ENCODE assay signal across 20 cellular contexts in genomic region chr2:165876269-165876668, GRCh38.
A peak's percentile ranks its signal among the peaks of the same experiment; 100 is the strongest.
DNase-seq lines count a peak whose midpoint lies in the region; ATAC-seq and TF ChIP-seq lines count a peak whose summit lies in the region.
"Had no signal": no experiment of that assay in that cellular context is flagged by ENCODE, and none has a peak within 500 bp of the region (broad histone marks: within the 10 kb centered on the region; RNA-seq: fewer than 3 reads in every experiment).

No MANE protein-coding gene starts in this region.

- H3K9me3 ChIP-seq in CD4-positive, CD25-positive, alpha-beta regulatory T cell (ENCODE audit: control insufficient read depth in 2 of 2, low read length in 2 of 2), result no peaks in the 10 kb centered on the region
- H3K9me3 ChIP-seq in spleen, result no peaks in the 10 kb centered on the region
- H3K9me3 ChIP-seq: SJSA1, upper lobe of right lung had no signal

- no peak for TF ChIP-seq CTCF in spleen (IDR thresholded peaks at IDR 0.05 in 8 of 11, conservative IDR thresholded peaks at IDR 0.05 in 3 of 11)

- no peaks in the 10 kb centered on the region for H3K27me3 ChIP-seq in CD4-positive, CD25-positive, alpha-beta regulatory T cell (ENCODE audit: control insufficient read depth, insufficient read depth, low read length)
- no peaks in the 10 kb centered on the region for H3K27me3 ChIP-seq in spleen (replicated peaks in 1 of 7)
- H3K27me3 ChIP-seq: brain microvascular endothelial cell, SJSA1, upper lobe of right lung had no signal

- CTCF ChIA-PET in activated CD4-positive, alpha-beta T cell treated with anti-CD3 and anti-CD28 coated beads, Interleukin-2, amount 10 ng/mL, durations not matched to agents 7 days and 5 days (lab: Charles Lee), result no interaction called here

- POLR2A ChIA-PET in activated CD4-positive, alpha-beta T cell treated with anti-CD3 and anti-CD28 coated beads, Interleukin-2, amount 10 ng/mL, durations not matched to agents 7 days and 5 days (lab: Charles Lee), result no interaction called here

- no peak overlapping the region for H3K4me3 ChIP-seq in CD4-positive, CD25-positive, alpha-beta regulatory T cell (ENCODE audit: low read depth, low read length)
- H3K4me3 ChIP-seq in spleen, result no peak overlapping the region
- H3K4me3 ChIP-seq: lung, SJSA1, upper lobe of right lung had no signal

- intact Hi-C loops in activated CD4-positive, alpha-beta T cell treated with anti-CD3 and anti-CD28 coated beads, Interleukin-2, amount 10 ng/mL, durations not matched to agents 24 days and 14 days (cut with micrococcal nuclease), result loop anchor here (2.0 to 10.0 kb wide), 4 partner anchors 77 to 861 kb away; partner anchors contain the start of genes GALNT3, SCN1A and TTC21B
- intact Hi-C loops in spleen (cut with DNase I; ENCODE audit: low total_unique reads), result no loop called here

- no peak overlapping the region for H3K4me3 Mint-ChIP-seq in activated CD4-positive, alpha-beta T cell treated with anti-CD3 and anti-CD28 coated beads, Interleukin-2, amount 10 ng/mL, durations not matched to agents 24 days and 14 days
- no peak overlapping the region for H3K4me3 Mint-ChIP-seq in activated CD4-positive, alpha-beta T cell treated with anti-CD3 and anti-CD28 coated beads, Interleukin-2, amount 10 ng/mL, durations not matched to agents 7 days and 5 days
- no peak overlapping the region for H3K4me3 Mint-ChIP-seq in CD4-positive, CD25-positive, alpha-beta regulatory T cell
- H3K4me3 Mint-ChIP-seq in activated T-helper 17 cell treated with anti-CD3 and anti-CD28 coated beads, Interleukin-2, amount 50 U/mL, for 72 hours, result peak overlapping the region; percentile 46
- H3K4me3 Mint-ChIP-seq in natural killer cell treated with Interleukin-12 subunit alpha and Interleukin-12 subunit beta and Interleukin-15 and Interleukin-18, amount 100 ng/mL, for 72 hours, result peak overlapping the region; percentile 81
- H3K4me3 Mint-ChIP-seq: T-helper 1 cell treated with Interleukin-12 subunit alpha and Interleukin-12 subunit beta and Interleukin-4 antibody, amounts not matched to agents 30 μg/mL and 1 μg/mL, for 36 hours had no signal

- H3K27ac Mint-ChIP-seq in activated CD4-positive, alpha-beta T cell treated with anti-CD3 and anti-CD28 coated beads, Interleukin-2, amount 10 ng/mL, durations not matched to agents 24 days and 14 days, result peak overlapping the region; percentile 26
- H3K27ac Mint-ChIP-seq in activated CD4-positive, alpha-beta T cell treated with anti-CD3 and anti-CD28 coated beads, Interleukin-2, amount 10 ng/mL, durations not matched to agents 7 days and 5 days, result no peak overlapping the region
- peak overlapping the region; percentile 77 to 80 (median 78) for H3K27ac Mint-ChIP-seq in CD4-positive, CD25-positive, alpha-beta regulatory T cell
- H3K27ac Mint-ChIP-seq in activated T-helper 17 cell treated with anti-CD3 and anti-CD28 coated beads, Interleukin-2, amount 50 U/mL, for 72 hours, result peak overlapping the region; percentile 60
- H3K27ac Mint-ChIP-seq in natural killer cell treated with Interleukin-12 subunit alpha and Interleukin-12 subunit beta and Interleukin-15 and Interleukin-18, amount 100 ng/mL, for 72 hours, result peak overlapping the region; percentile 73 to 78

- H3K36me3 Mint-ChIP-seq in activated CD4-positive, alpha-beta T cell treated with anti-CD3 and anti-CD28 coated beads, Interleukin-2, amount 10 ng/mL, durations not matched to agents 24 days and 14 days (ENCODE audit: low read depth), result peaks cover 13% of the 10 kb centered on the region
- H3K36me3 Mint-ChIP-seq in activated CD4-positive, alpha-beta T cell treated with anti-CD3 and anti-CD28 coated beads, Interleukin-2, amount 10 ng/mL, durations not matched to agents 7 days and 5 days (ENCODE audit: low read depth), result peaks cover 10% of the 10 kb centered on the region
- peaks cover 16% of the 10 kb centered on the region for H3K36me3 Mint-ChIP-seq in CD4-positive, CD25-positive, alpha-beta regulatory T cell
- peaks cover 49% of the 10 kb centered on the region for H3K36me3 Mint-ChIP-seq in activated T-helper 17 cell treated with anti-CD3 and anti-CD28 coated beads, Interleukin-2, amount 50 U/mL, for 72 hours (ENCODE audit: low read depth)
- no peaks in the 10 kb centered on the region for H3K36me3 Mint-ChIP-seq in natural killer cell treated with Interleukin-12 subunit alpha and Interleukin-12 subunit beta and Interleukin-15 and Interleukin-18, amount 100 ng/mL, for 72 hours

- H3K27me3 Mint-ChIP-seq in activated CD4-positive, alpha-beta T cell treated with anti-CD3 and anti-CD28 coated beads, Interleukin-2, amount 10 ng/mL, durations not matched to agents 24 days and 14 days, result no peaks in the 10 kb centered on the region
- H3K27me3 Mint-ChIP-seq in activated CD4-positive, alpha-beta T cell treated with anti-CD3 and anti-CD28 coated beads, Interleukin-2, amount 10 ng/mL, durations not matched to agents 7 days and 5 days, result no peaks in the 10 kb centered on the region
- H3K27me3 Mint-ChIP-seq in CD4-positive, CD25-positive, alpha-beta regulatory T cell, result no peaks in the 10 kb centered on the region
- H3K27me3 Mint-ChIP-seq in activated T-helper 17 cell treated with anti-CD3 and anti-CD28 coated beads, Interleukin-2, amount 50 U/mL, for 72 hours, result no peaks in the 10 kb centered on the region
- no peaks in the 10 kb centered on the region for H3K27me3 Mint-ChIP-seq in natural killer cell treated with Interleukin-12 subunit alpha and Interleukin-12 subunit beta and Interleukin-15 and Interleukin-18, amount 100 ng/mL, for 72 hours

- no peaks in the 10 kb centered on the region for H3K9me3 Mint-ChIP-seq in activated CD4-positive, alpha-beta T cell treated with anti-CD3 and anti-CD28 coated beads, Interleukin-2, amount 10 ng/mL, durations not matched to agents 24 days and 14 days
- no peaks in the 10 kb centered on the region for H3K9me3 Mint-ChIP-seq in activated CD4-positive, alpha-beta T cell treated with anti-CD3 and anti-CD28 coated beads, Interleukin-2, amount 10 ng/mL, durations not matched to agents 7 days and 5 days
- no peaks in the 10 kb centered on the region for H3K9me3 Mint-ChIP-seq in CD4-positive, CD25-positive, alpha-beta regulatory T cell
- H3K9me3 Mint-ChIP-seq in activated T-helper 17 cell treated with anti-CD3 and anti-CD28 coated beads, Interleukin-2, amount 50 U/mL, for 72 hours, result no peaks in the 10 kb centered on the region
- no peaks in the 10 kb centered on the region for H3K9me3 Mint-ChIP-seq in natural killer cell treated with Interleukin-12 subunit alpha and Interleukin-12 subunit beta and Interleukin-15 and Interleukin-18, amount 100 ng/mL, for 72 hours
- H3K9me3 Mint-ChIP-seq: T-helper 1 cell treated with Interleukin-12 subunit alpha and Interleukin-12 subunit beta and Interleukin-4 antibody, amounts not matched to agents 30 μg/mL and 1 μg/mL, for 36 hours had no signal

- DNase-seq in activated CD4-positive, alpha-beta T cell treated with anti-CD3 and anti-CD28 coated beads, Interleukin-2, amount 10 ng/mL, durations not matched to agents 24 days and 14 days, result no peak
- no peak for DNase-seq in activated CD4-positive, alpha-beta T cell treated with anti-CD3 and anti-CD28 coated beads, Interleukin-2, amount 10 ng/mL, durations not matched to agents 7 days and 5 days
- no peak for DNase-seq in CD4-positive, CD25-positive, alpha-beta regulatory T cell
- DNase-seq in natural killer cell treated with Interleukin-12 subunit alpha and Interleukin-12 subunit beta and Interleukin-15 and Interleukin-18, amount 100 ng/mL, for 72 hours (ENCODE audit: low spot score), result no peak
- DNase-seq in spleen (no peak), AML-193 (lab: John Stamatoyannopoulos, UW) (no peak)
- DNase-seq: glutamatergic neuron, H7, Kasumi-1, NCI-H1694 treated with DMSO at 0.1 percent for 48 hours, NCI-H526 treated with DMSO at 0.1 percent for 48 hours, substantia nigra, upper lobe of right lung had no signal

- WGBS in spleen, 5 donors, result 85 to 100% (median 94%) methylated on average over 1 of the region's 1 CpG

- peaks cover 7% of the 10 kb centered on the region for H3K36me3 ChIP-seq in CD4-positive, CD25-positive, alpha-beta regulatory T cell (ENCODE audit: control insufficient read depth, insufficient read depth, low read length)
- peaks cover 0 to 39% (median 5%) of the 10 kb centered on the region in 6 donors for H3K36me3 ChIP-seq in spleen
- H3K36me3 ChIP-seq: brain microvascular endothelial cell had no signal

- TF ChIP-seq POLR2A in spleen (IDR thresholded peaks at IDR 0.05), result no peak

- peaks cover 10% of the 10 kb centered on the region for H3K4me1 ChIP-seq in CD4-positive, CD25-positive, alpha-beta regulatory T cell (ENCODE audit: control insufficient read depth, insufficient read depth, low read length, poor library complexity, severe bottlenecking)
- H3K4me1 ChIP-seq in spleen, result peaks cover 0 to 34% (median 16%) of the 10 kb centered on the region in 6 donors
- H3K4me1 ChIP-seq: SJSA1 had no signal

- ATAC-seq in CD4-positive, CD25-positive, alpha-beta regulatory T cell (ENCODE audit: low read depth in 2 of 2), result no peak
- ATAC-seq in activated T-helper 17 cell treated with anti-CD3 and anti-CD28 coated beads, Interleukin-2, amount 50 U/mL, for 72 hours (replicated peaks), result peak; percentile 82
- ATAC-seq in natural killer cell treated with Interleukin-12 subunit alpha and Interleukin-12 subunit beta and Interleukin-15 and Interleukin-18, amount 100 ng/mL, for 72 hours, result peak; percentile 9 to 65
- no peak for ATAC-seq in HG03095 (IDR thresholded peaks at IDR 0.05; ENCODE audit: unreplicated experiment)
- ATAC-seq: upper lobe of right lung had no signal

- no peak overlapping the region for H3K27ac ChIP-seq in CD4-positive, CD25-positive, alpha-beta regulatory T cell (ENCODE audit: insufficient read depth, low read length, poor library complexity, severe bottlenecking)
- H3K27ac ChIP-seq in spleen, result peak overlapping the region in 3 of 8 donors; percentile 12 to 72 (median 65)
- H3K27ac ChIP-seq: brain microvascular endothelial cell, epithelial cell of prostate, SJSA1, upper lobe of right lung had no signal

- peaks cover 18% of the 10 kb centered on the region for H3K4me1 Mint-ChIP-seq in activated CD4-positive, alpha-beta T cell treated with anti-CD3 and anti-CD28 coated beads, Interleukin-2, amount 10 ng/mL, durations not matched to agents 24 days and 14 days
- H3K4me1 Mint-ChIP-seq in activated CD4-positive, alpha-beta T cell treated with anti-CD3 and anti-CD28 coated beads, Interleukin-2, amount 10 ng/mL, durations not matched to agents 7 days and 5 days, result peaks cover 28% of the 10 kb centered on the region
- H3K4me1 Mint-ChIP-seq in CD4-positive, CD25-positive, alpha-beta regulatory T cell, result peaks cover 6 to 27% (median 15%) of the 10 kb centered on the region in 4 donors
- peaks cover 14% of the 10 kb centered on the region for H3K4me1 Mint-ChIP-seq in activated T-helper 17 cell treated with anti-CD3 and anti-CD28 coated beads, Interleukin-2, amount 50 U/mL, for 72 hours
- H3K4me1 Mint-ChIP-seq in natural killer cell treated with Interleukin-12 subunit alpha and Interleukin-12 subunit beta and Interleukin-15 and Interleukin-18, amount 100 ng/mL, for 72 hours (ENCODE audit: low read depth in 2 of 2), result peaks cover 16 to 28% of the 10 kb centered on the region in 2 donors

Comparison
In these comparisons a context has a peak if more than half of its experiments do, and no peak if none do; other contexts are left out.
1. H3K4me3 Mint-ChIP-seq: peak in activated T-helper 17 cell treated with anti-CD3 and anti-CD28 coated beads, Interleukin-2, amount 50 U/mL, for 72 hours (single experiment) and natural killer cell treated with Interleukin-12 subunit alpha and Interleukin-12 subunit beta and Interleukin-15 and Interleukin-18, amount 100 ng/mL, for 72 hours (single experiment); none in activated CD4-positive, alpha-beta T cell treated with anti-CD3 and anti-CD28 coated beads, Interleukin-2, amount 10 ng/mL, durations not matched to agents 24 days and 14 days (single experiment), activated CD4-positive, alpha-beta T cell treated with anti-CD3 and anti-CD28 coated beads, Interleukin-2, amount 10 ng/mL, durations not matched to agents 7 days and 5 days (single experiment) and CD4-positive, CD25-positive, alpha-beta regulatory T cell (0 of 4).
2. ATAC-seq: peak in activated T-helper 17 cell treated with anti-CD3 and anti-CD28 coated beads, Interleukin-2, amount 50 U/mL, for 72 hours (single experiment) and natural killer cell treated with Interleukin-12 subunit alpha and Interleukin-12 subunit beta and Interleukin-15 and Interleukin-18, amount 100 ng/mL, for 72 hours (2 of 2); none in CD4-positive, CD25-positive, alpha-beta regulatory T cell (0 of 2) and HG03095 (single experiment).